Comparison of ENCODE assay signal across 10 cellular contexts in the genomic region with DNA sequence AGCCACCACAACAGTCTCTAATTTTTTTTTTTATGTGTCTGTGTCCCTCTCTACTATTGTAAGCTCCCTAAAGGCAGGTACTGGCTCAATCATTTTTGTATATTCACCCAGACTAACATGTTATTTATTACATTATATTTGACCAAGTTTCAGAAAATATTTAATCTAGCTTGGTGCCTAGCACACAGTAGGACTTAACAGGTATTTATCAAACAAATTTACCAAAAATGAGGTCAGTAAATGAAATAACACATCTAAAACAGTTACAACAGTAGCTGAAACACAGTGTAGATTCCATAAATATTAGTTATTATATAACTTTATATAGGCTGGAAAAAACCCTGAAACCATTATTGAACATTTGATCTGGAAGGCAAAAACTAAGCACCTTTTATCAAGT. TPM values are rescaled to one million over a fixed set of nuclear protein-coding genes. Genes with fewer than 3 reads are reported as not detected.
DNase-seq lines count a peak whose midpoint lies in the region; ATAC-seq and TF ChIP-seq lines count a peak whose summit lies in the region.
"Had no signal": no experiment of that assay in that cellular context is flagged by ENCODE, and none has a peak within 500 bp of the region (broad histone marks: within the 10 kb centered on the region; RNA-seq: fewer than 3 reads in every experiment).

No MANE protein-coding gene starts in this region.

- CTCF ChIA-PET in CD4-positive, alpha-beta T cell (lab: Charles Lee) = interaction anchor here (1.0 kb wide), 1 partner anchor 11 kb away, joined by 3 read pairs; no protein-coding TSS in a partner anchor

- H3K36me3 Mint-ChIP-seq in CD4-positive, alpha-beta T cell (ENCODE audit: low read depth) = peaks cover 25% of the 10 kb centered on the region
- H3K36me3 Mint-ChIP-seq in activated naive CD8-positive, alpha-beta T cell treated with anti-CD3 and anti-CD28 coated beads for 36 hours = peaks cover 21% of the 10 kb centered on the region
- H3K36me3 Mint-ChIP-seq in natural killer cell treated with Interleukin-12 subunit alpha and Interleukin-12 subunit beta and Interleukin-15 and Interleukin-18, amount 100 ng/mL, for 72 hours = no peaks in the 10 kb centered on the region

- H3K4me3 Mint-ChIP-seq in CD4-positive, alpha-beta T cell = peak overlapping the region; percentile 77
- peak overlapping the region; percentile 50 for H3K4me3 Mint-ChIP-seq in activated naive CD8-positive, alpha-beta T cell treated with anti-CD3 and anti-CD28 coated beads for 36 hours
- H3K4me3 Mint-ChIP-seq in natural killer cell treated with Interleukin-12 subunit alpha and Interleukin-12 subunit beta and Interleukin-15 and Interleukin-18, amount 100 ng/mL, for 72 hours = no peak overlapping the region

- H3K27ac Mint-ChIP-seq in CD4-positive, alpha-beta T cell = peak overlapping the region; percentile 56
- H3K27ac Mint-ChIP-seq in activated naive CD8-positive, alpha-beta T cell treated with anti-CD3 and anti-CD28 coated beads for 36 hours = no peak overlapping the region
- peak overlapping the region; percentile 11 to 66 for H3K27ac Mint-ChIP-seq in natural killer cell treated with Interleukin-12 subunit alpha and Interleukin-12 subunit beta and Interleukin-15 and Interleukin-18, amount 100 ng/mL, for 72 hours

- ATAC-seq in CD4-positive, alpha-beta T cell (ENCODE audit: poor library complexity) = no peak
- no peak for ATAC-seq in natural killer cell treated with Interleukin-12 subunit alpha and Interleukin-12 subunit beta and Interleukin-15 and Interleukin-18, amount 100 ng/mL, for 72 hours
- ATAC-seq in HG03571 (IDR thresholded peaks at IDR 0.05; ENCODE audit: unreplicated experiment) = no peak

- no peak for DNase-seq in CD4-positive, alpha-beta T cell
- DNase-seq in HFF-Myc (ENCODE audit: extremely low read depth, low read depth) (no peak), GM19240 (ENCODE audit: insufficient read length, low spot score) (no peak), GM20000 (ENCODE audit: low spot score) (no peak)
- no peak for DNase-seq in activated naive CD8-positive, alpha-beta T cell treated with anti-CD3 and anti-CD28 coated beads for 36 hours
- DNase-seq in natural killer cell treated with Interleukin-12 subunit alpha and Interleukin-12 subunit beta and Interleukin-15 and Interleukin-18, amount 100 ng/mL, for 72 hours (ENCODE audit: low spot score) = no peak
- DNase-seq: activated CD4-positive, alpha-beta T cell treated with anti-CD3 and anti-CD28 coated beads, Interleukin-2, amount 50 U/mL, for 4 hours; NCI-H226; SHP77 treated with DMSO at 0.1 percent for 48 hours had no signal

- POLR2A ChIA-PET in CD4-positive, alpha-beta T cell (lab: Charles Lee) = no interaction called here

- no peaks in the 10 kb centered on the region for H3K27me3 Mint-ChIP-seq in CD4-positive, alpha-beta T cell
- no peaks in the 10 kb centered on the region for H3K27me3 Mint-ChIP-seq in activated naive CD8-positive, alpha-beta T cell treated with anti-CD3 and anti-CD28 coated beads for 36 hours
- H3K27me3 Mint-ChIP-seq in natural killer cell treated with Interleukin-12 subunit alpha and Interleukin-12 subunit beta and Interleukin-15 and Interleukin-18, amount 100 ng/mL, for 72 hours = peaks cover 4 to 7% of the 10 kb centered on the region in 2 donors

- no peaks in the 10 kb centered on the region for H3K27me3 ChIP-seq in CD4-positive, alpha-beta T cell (ENCODE audit: control insufficient read depth, insufficient read depth, low read length)

- H3K4me3 ChIP-seq in HFF-Myc (replicated peaks; ENCODE audit: low read depth, low read length) = peak overlapping the region; percentile 87; the same call in 1 of the 2 replicates

- H3K9me3 ChIP-seq in CD4-positive, alpha-beta T cell (ENCODE audit: control insufficient read depth, low read length) = no peaks in the 10 kb centered on the region

- TF ChIP-seq CTCF in CD4-positive, alpha-beta T cell (IDR thresholded peaks at IDR 0.05) = no peak
- TF ChIP-seq CTCF in HFF-Myc (IDR thresholded peaks at IDR 0.05; ENCODE audit: low read depth, low read length, missing control alignments) = no peak
- TF ChIP-seq CTCF in GM20000 (IDR thresholded peaks at IDR 0.05; ENCODE audit: extremely low read depth, missing control alignments) = no peak

- H3K4me1 Mint-ChIP-seq in CD4-positive, alpha-beta T cell (ENCODE audit: low read depth) = peaks cover 50% of the 10 kb centered on the region
- peaks cover 43% of the 10 kb centered on the region for H3K4me1 Mint-ChIP-seq in activated naive CD8-positive, alpha-beta T cell treated with anti-CD3 and anti-CD28 coated beads for 36 hours
- peaks cover 26% of the 10 kb centered on the region in 2 donors for H3K4me1 Mint-ChIP-seq in natural killer cell treated with Interleukin-12 subunit alpha and Interleukin-12 subunit beta and Interleukin-15 and Interleukin-18, amount 100 ng/mL, for 72 hours (ENCODE audit: low read depth in 2 of 2)

- intact Hi-C loops in CD4-positive, alpha-beta T cell (cut with DNase I, micrococcal nuclease) = loop anchor here (2.0 to 5.0 kb wide), 6 partner anchors 55 to 851 kb away; a partner anchor contains a TSS

- H3K9me3 Mint-ChIP-seq in CD4-positive, alpha-beta T cell = no peaks in the 10 kb centered on the region
- no peaks in the 10 kb centered on the region for H3K9me3 Mint-ChIP-seq in activated naive CD8-positive, alpha-beta T cell treated with anti-CD3 and anti-CD28 coated beads for 36 hours
- H3K9me3 Mint-ChIP-seq in natural killer cell treated with Interleukin-12 subunit alpha and Interleukin-12 subunit beta and Interleukin-15 and Interleukin-18, amount 100 ng/mL, for 72 hours = no peaks in the 10 kb centered on the region

- no peak overlapping the region for H3K27ac ChIP-seq in CD4-positive, alpha-beta T cell (ENCODE audit: low read depth, low read length)

RNA-seq across cellular contexts. Expression of a gene that starts 2.7 kb away (rescaled TPM):
- 10 to 100 TPM; 59.0 to 62.4 TPM for total RNA-seq in CD4-positive, alpha-beta T cell
- total RNA-seq in activated naive CD8-positive, alpha-beta T cell treated with anti-CD3 and anti-CD28 coated beads for 36 hours = 100 to 1,000 TPM; 116 to 118 TPM
- 100 to 1,000 TPM; 173 to 204 TPM for total RNA-seq in natural killer cell treated with Interleukin-12 subunit alpha and Interleukin-12 subunit beta and Interleukin-15 and Interleukin-18, amount 100 ng/mL, for 72 hours
